In genomic region chr3:175057406-175057805, GRCh38 we compare ENCODE assay signal across 1 cellular context.
TF ChIP-seq lines count a peak whose summit lies in the region.

No MANE protein-coding gene starts in this region.

TF ChIP-seq in HepG2, 621 proteins besides CTCF, POLR2A, EP300 and RAD21 (continued from another document):
- TF ChIP-seq ZNF784 (CRISPR knock-in tag; IDR thresholded peaks at IDR 0.05; ENCODE audit: borderline replicate concordance) (no peak), SIN3B (IDR thresholded peaks at IDR 0.05; ENCODE audit: low read length) (no peak), ZNF83 (CRISPR knock-in tag; IDR thresholded peaks at IDR 0.05; ENCODE audit: borderline replicate concordance) (no peak), GZF1 (CRISPR knock-in tag; IDR thresholded peaks at IDR 0.05) (no peak), SRF (IDR thresholded peaks at IDR 0.05; ENCODE audit: low read depth, low read length) (no peak), REST (IDR thresholded peaks at IDR 0.05; ENCODE audit: borderline replicate concordance in 1 of 2, low read depth in 1 of 2, low read length in 2 of 2) (no peak), ZFX (CRISPR knock-in tag; IDR thresholded peaks at IDR 0.05; ENCODE audit: low read depth) (no peak), PRDM10 (CRISPR knock-in tag; IDR thresholded peaks at IDR 0.05; ENCODE audit: low read depth) (no peak), ZNF704 (CRISPR knock-in tag; IDR thresholded peaks at IDR 0.05; ENCODE audit: borderline replicate concordance) (no peak), ZNF496 (CRISPR knock-in tag; IDR thresholded peaks at IDR 0.05; ENCODE audit: insufficient replicate concordance) (no peak), JDP2 (CRISPR knock-in tag; IDR thresholded peaks at IDR 0.05; ENCODE audit: borderline replicate concordance) (no peak), SP4 (CRISPR knock-in tag; IDR thresholded peaks at IDR 0.05) (no peak), LCORL (IDR thresholded peaks at IDR 0.05) (no peak), LCORL (CRISPR knock-in tag; IDR thresholded peaks at IDR 0.05) (no peak), BHLHE40 (IDR thresholded peaks at IDR 0.05; ENCODE audit: low read length) (no peak), ZNF552 (CRISPR knock-in tag; IDR thresholded peaks at IDR 0.05; ENCODE audit: borderline replicate concordance) (no peak), ZNF788 (CRISPR knock-in tag; IDR thresholded peaks at IDR 0.05; ENCODE audit: borderline replicate concordance) (no peak), RAD51 (IDR thresholded peaks at IDR 0.05; ENCODE audit: borderline replicate concordance) (no peak), TARDBP (CRISPR knock-in tag; IDR thresholded peaks at IDR 0.05) (no peak)
